In genomic region chr13:33138441-33138840, GRCh38 we compare ENCODE assay signal across 24 cellular contexts.
DNase-seq lines count a peak whose midpoint lies in the region; ATAC-seq and TF ChIP-seq lines count a peak whose summit lies in the region.
"Had no signal": no experiment of that assay in that cellular context is flagged by ENCODE, and none has a peak within 500 bp of the region (broad histone marks: within the 10 kb centered on the region; RNA-seq: fewer than 3 reads in every experiment).

No MANE protein-coding gene starts in this region.

- H3K18ac ChIP-seq in neuronal stem cell (ENCODE audit: low read length): peak overlapping the region; percentile 32

- no peak for ATAC-seq in CD8-positive, alpha-beta T cell
- ATAC-seq: activated CD8-positive, alpha-beta T cell treated with anti-CD3 and anti-CD28 coated beads for 36 hours; K562; stimulated activated naive CD8-positive, alpha-beta T cell treated with anti-CD3 and anti-CD28 coated beads, Interleukin-15, amount 100 ng/mL, for 72 hours; T-cell had no signal

- H3K4ac ChIP-seq in neuronal stem cell (ENCODE audit: low read length): no peak overlapping the region

- H3K4me1 Mint-ChIP-seq in CD8-positive, alpha-beta T cell (ENCODE audit: low read depth): no peaks in the 10 kb centered on the region
- H3K4me1 Mint-ChIP-seq in CD4-positive, alpha-beta memory T cell: no peaks in the 10 kb centered on the region
- H3K4me1 Mint-ChIP-seq: stimulated activated naive CD8-positive, alpha-beta T cell treated with anti-CD3 and anti-CD28 coated beads, Interleukin-15, amount 100 ng/mL, for 72 hours; T-cell had no signal

- DNase-seq in NCI-H510A (lab: John Stamatoyannopoulos, UW) (peak; percentile 17), fibroblast of peridontal ligament (ENCODE audit: extremely low read depth) (peak; percentile 79), neuronal stem cell (ENCODE audit: low spot score) (no peak), suprapubic skin (ENCODE audit: low spot score in 2 of 2) (no peak), GM20000 (ENCODE audit: low spot score) (no peak), ecto neural progenitor cell (ENCODE audit: low spot score) (no peak)
- no peak for DNase-seq in CD8-positive, alpha-beta T cell
- DNase-seq in CD4-positive, alpha-beta memory T cell: no peak
- DNase-seq: activated CD4-positive, CD25-positive, alpha-beta regulatory T cell treated with anti-CD3 and anti-CD28 coated beads, Interleukin-2, amount 50 U/mL, for 72 hours; activated CD8-positive, alpha-beta T cell treated with anti-CD3 and anti-CD28 coated beads for 36 hours; activated gamma-delta T cell; activated T-cell treated with anti-CD3 and anti-CD28 coated beads for 4 hours; MM.1S; NCI-H1436; NCI-H2227 treated with DMSO at 0.1 percent for 48 hours; stimulated activated CD4-positive, alpha-beta T cell treated with anti-CD3 and anti-CD28 coated beads, Interleukin-12 subunit alpha, Interleukin-12 subunit beta, amount 100 ng/mL, for 4 hours; stimulated activated CD4-positive, alpha-beta T cell treated with anti-CD3 and anti-CD28 coated beads, Interleukin-4, amount 100 ng/mL, for 4 hours; stimulated activated naive CD8-positive, alpha-beta T cell treated with anti-CD3 and anti-CD28 coated beads, Interleukin-15, amount 100 ng/mL, for 72 hours; T-cell had no signal

- WGBS in neuronal stem cell (ENCODE audit: extremely low coverage in 2 of 2, insufficient read length in 2 of 2, insufficient replicate concordance in 1 of 2), 2 donors: no CpG with 5 or more reads among the region's 14 CpGs
- 82% methylated on average over 14 of the region's 14 CpGs for WGBS in suprapubic skin

- no peak overlapping the region for H2BK120ac ChIP-seq in neuronal stem cell (ENCODE audit: low read depth, low read length)

- no peak overlapping the region for H3K27ac Mint-ChIP-seq in CD8-positive, alpha-beta T cell
- no peak overlapping the region for H3K27ac Mint-ChIP-seq in CD4-positive, alpha-beta memory T cell
- H3K27ac Mint-ChIP-seq: activated CD8-positive, alpha-beta T cell treated with anti-CD3 and anti-CD28 coated beads for 36 hours; dendritic cell treated with granulocyte-macrophage colony-stimulating factor and Interleukin-4, amounts not matched to agents 40 ng/mL and 50 ng/mL, for 4 days; stimulated activated naive CD8-positive, alpha-beta T cell treated with anti-CD3 and anti-CD28 coated beads, Interleukin-15, amount 100 ng/mL, for 72 hours; T-cell had no signal

- H2BK12ac ChIP-seq in neuronal stem cell (ENCODE audit: low read length): no peak overlapping the region

- H4K91ac ChIP-seq in neuronal stem cell (ENCODE audit: low read depth, low read length, poor library complexity): no peak overlapping the region

- no peak overlapping the region for H3K9ac ChIP-seq in neuronal stem cell (ENCODE audit: low read depth, low read length, poor library complexity)

- CTCF ChIA-PET in CD8-positive, alpha-beta T cell (lab: Charles Lee): interaction anchor here (1.2 kb wide), 1 partner anchor 14 kb away, joined by 3 read pairs; no protein-coding TSS in a partner anchor
- CTCF ChIA-PET in CD4-positive, alpha-beta memory T cell (lab: Charles Lee; ENCODE audit: partially characterized antibody): no interaction called here

- H2BK5ac ChIP-seq in neuronal stem cell (ENCODE audit: low read length): no peak overlapping the region

- H2AK5ac ChIP-seq in neuronal stem cell (ENCODE audit: low read depth, low read length): no peak overlapping the region

- H3K27ac ChIP-seq in neuronal stem cell (replicated peaks; ENCODE audit: low read length) (no peak overlapping the region), suprapubic skin (peak overlapping the region; percentile 7)
- H3K27ac ChIP-seq in CD8-positive, alpha-beta T cell (ENCODE audit: low read depth, low read length): no peak overlapping the region
- no peak overlapping the region for H3K27ac ChIP-seq in CD4-positive, alpha-beta memory T cell (ENCODE audit: low read depth, low read length)

- TF ChIP-seq CTCF in suprapubic skin (IDR thresholded peaks at IDR 0.05) (no peak), GM20000 (IDR thresholded peaks at IDR 0.05; ENCODE audit: extremely low read depth, missing control alignments) (no peak)
- no peak for TF ChIP-seq CTCF in CD8-positive, alpha-beta T cell (IDR thresholded peaks at IDR 0.05)

- no peak overlapping the region for H3K4me3 Mint-ChIP-seq in CD8-positive, alpha-beta T cell
- no peak overlapping the region for H3K4me3 Mint-ChIP-seq in CD4-positive, alpha-beta memory T cell
- H3K4me3 Mint-ChIP-seq: activated CD8-positive, alpha-beta T cell treated with anti-CD3 and anti-CD28 coated beads for 36 hours; dendritic cell treated with granulocyte-macrophage colony-stimulating factor and Interleukin-4, amounts not matched to agents 40 ng/mL and 50 ng/mL, for 4 days; neural crest cell; stimulated activated naive CD8-positive, alpha-beta T cell treated with anti-CD3 and anti-CD28 coated beads, Interleukin-15, amount 100 ng/mL, for 72 hours; T-cell had no signal

- no peak for TF ChIP-seq EP300 in suprapubic skin (IDR thresholded peaks at IDR 0.05)

- no peak overlapping the region for H3K14ac ChIP-seq in neuronal stem cell (ENCODE audit: low read length)

- H3K9me3 Mint-ChIP-seq in CD8-positive, alpha-beta T cell: no peaks in the 10 kb centered on the region
- H3K9me3 Mint-ChIP-seq in CD4-positive, alpha-beta memory T cell: peaks cover 0 to 4% (median 0%) of the 10 kb centered on the region in 8 donors
- H3K9me3 Mint-ChIP-seq: T-cell had no signal

- no peak overlapping the region for H3K4me3 ChIP-seq in neuronal stem cell (ENCODE audit: low read length in 2 of 2)
- H3K4me3 ChIP-seq in suprapubic skin: no peak overlapping the region
- H3K4me3 ChIP-seq in CD8-positive, alpha-beta T cell (ENCODE audit: low read depth, low read length): no peak overlapping the region
- no peak overlapping the region for H3K4me3 ChIP-seq in CD4-positive, alpha-beta memory T cell (ENCODE audit: low read length in 2 of 2)
- H3K4me3 ChIP-seq: HAP-1, K562, uterus had no signal

- H3K4me1 ChIP-seq in neuronal stem cell (ENCODE audit: control insufficient read depth in 2 of 2, insufficient read depth in 1 of 2, low read depth in 1 of 2, low read length in 2 of 2) (peaks cover 0 to 2% of the 10 kb centered on the region in 2 donors), suprapubic skin (peaks cover 11% of the 10 kb centered on the region)
- no peaks in the 10 kb centered on the region for H3K4me1 ChIP-seq in CD8-positive, alpha-beta T cell (ENCODE audit: insufficient read depth, low read length)
- H3K4me1 ChIP-seq in CD4-positive, alpha-beta memory T cell (ENCODE audit: insufficient read depth, low read length): no peaks in the 10 kb centered on the region
- H3K4me1 ChIP-seq: HAP-1, uterus had no signal

- H2BK15ac ChIP-seq in neuronal stem cell (ENCODE audit: low read length): no peak overlapping the region

- H3K36me3 ChIP-seq in neuronal stem cell (replicated peaks in 1 of 2; ENCODE audit: control insufficient read depth in 2 of 2, insufficient read depth in 2 of 2, low read length in 2 of 2) (no peaks in the 10 kb centered on the region), suprapubic skin (peaks cover 10% of the 10 kb centered on the region)
- no peaks in the 10 kb centered on the region for H3K36me3 ChIP-seq in CD8-positive, alpha-beta T cell (ENCODE audit: insufficient read depth, low read length)
- no peaks in the 10 kb centered on the region for H3K36me3 ChIP-seq in CD4-positive, alpha-beta memory T cell (ENCODE audit: insufficient read depth, low read length)
- H3K36me3 ChIP-seq: HAP-1, uterus had no signal

- no peaks in the 10 kb centered on the region for H3K27me3 ChIP-seq in neuronal stem cell (ENCODE audit: control insufficient read depth in 3 of 3, insufficient read depth in 3 of 3, low read depth in 1 of 3, low read length in 3 of 3)
- H3K27me3 ChIP-seq in suprapubic skin: no peaks in the 10 kb centered on the region
- no peaks in the 10 kb centered on the region for H3K27me3 ChIP-seq in CD8-positive, alpha-beta T cell (ENCODE audit: insufficient read depth, low read length)
- H3K27me3 ChIP-seq in CD4-positive, alpha-beta memory T cell (ENCODE audit: insufficient read depth, low read length): no peaks in the 10 kb centered on the region
- H3K27me3 ChIP-seq: uterus had no signal

- H3K23ac ChIP-seq in neuronal stem cell (ENCODE audit: low read depth, low read length, poor library complexity): no peak overlapping the region

- no peak overlapping the region for H4K8ac ChIP-seq in neuronal stem cell (ENCODE audit: low read depth, low read length)

- intact Hi-C loops in CD8-positive, alpha-beta T cell (cut with DNase I, micrococcal nuclease): no loop called here
- intact Hi-C loops in CD4-positive, alpha-beta memory T cell (cut with micrococcal nuclease): no loop called here

- H3K4me2 ChIP-seq in neuronal stem cell (ENCODE audit: insufficient read depth, low read length, poor library complexity, severe bottlenecking): no peak overlapping the region

- H3K79me1 ChIP-seq in neuronal stem cell (ENCODE audit: low read depth, low read length): no peaks in the 10 kb centered on the region

- H3K36me3 Mint-ChIP-seq in CD8-positive, alpha-beta T cell: no peaks in the 10 kb centered on the region
- H3K36me3 Mint-ChIP-seq in CD4-positive, alpha-beta memory T cell: no peaks in the 10 kb centered on the region
- H3K36me3 Mint-ChIP-seq: T-cell had no signal

- POLR2A ChIA-PET in CD8-positive, alpha-beta T cell (lab: Charles Lee): interaction anchor here (1.0 kb wide), 1 partner anchor 30 kb away, joined by 3 read pairs; no protein-coding TSS in a partner anchor
- POLR2A ChIA-PET in CD4-positive, alpha-beta memory T cell (lab: Charles Lee; ENCODE audit: partially characterized antibody): no interaction called here

- H3K9me3 ChIP-seq in neuronal stem cell (replicated peaks in 1 of 2; ENCODE audit: control insufficient read depth in 2 of 2, insufficient read depth in 1 of 2, low read depth in 1 of 2, low read length in 2 of 2): peaks cover 0 to 5% of the 10 kb centered on the region in 2 donors
- no peaks in the 10 kb centered on the region for H3K9me3 ChIP-seq in suprapubic skin
- H3K9me3 ChIP-seq in CD8-positive, alpha-beta T cell (ENCODE audit: low read length): no peaks in the 10 kb centered on the region
- no peaks in the 10 kb centered on the region for H3K9me3 ChIP-seq in CD4-positive, alpha-beta memory T cell (ENCODE audit: control insufficient read depth in 1 of 2, low read length in 2 of 2)
- H3K9me3 ChIP-seq: HAP-1, uterus had no signal

- no peak overlapping the region for H2AFZ ChIP-seq in neuronal stem cell (ENCODE audit: low read length)

- no peaks in the 10 kb centered on the region for H3K27me3 Mint-ChIP-seq in CD8-positive, alpha-beta T cell (ENCODE audit: low read depth)
- H3K27me3 Mint-ChIP-seq in CD4-positive, alpha-beta memory T cell: peaks cover 1 to 5% of the 10 kb centered on the region in 2 donors
- H3K27me3 Mint-ChIP-seq: activated CD8-positive, alpha-beta T cell treated with anti-CD3 and anti-CD28 coated beads for 36 hours; dendritic cell treated with granulocyte-macrophage colony-stimulating factor and Interleukin-4, amounts not matched to agents 40 ng/mL and 50 ng/mL, for 4 days had no signal

- TF ChIP-seq POLR2A in suprapubic skin (IDR thresholded peaks at IDR 0.05): no peak

Comparison
In these comparisons a context has a peak if more than half of its experiments do, and no peak if none do; other contexts are left out.
1. DNase-seq: peak in NCI-H510A (single experiment) and fibroblast of peridontal ligament (single experiment); none in neuronal stem cell (single experiment), suprapubic skin (0 of 2), GM20000 (single experiment), CD8-positive, alpha-beta T cell (0 of 7), CD4-positive, alpha-beta memory T cell (0 of 5) and ecto neural progenitor cell (single experiment).